In the genomic region with DNA sequence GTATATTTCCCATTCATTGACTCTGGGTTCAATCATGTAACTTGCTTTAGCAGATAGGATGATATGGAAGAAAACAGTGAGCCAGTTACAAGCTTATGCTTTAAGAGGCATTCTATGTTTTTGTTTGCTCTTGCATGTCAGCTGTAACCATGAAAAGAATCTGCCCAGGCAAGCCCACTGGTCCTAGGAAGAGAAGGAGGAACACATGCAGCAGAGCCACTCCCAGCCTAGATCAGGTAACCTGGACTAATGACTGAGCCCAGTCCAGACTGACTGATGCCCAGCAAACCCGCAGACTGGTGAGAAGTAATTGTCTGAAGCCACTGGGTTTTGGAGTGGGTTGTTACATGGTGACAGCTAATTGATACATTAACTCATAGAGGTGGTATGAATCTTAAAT, we compare ENCODE assay signal across 17 cellular contexts.
DNase-seq lines count a peak whose midpoint lies in the region; ATAC-seq and TF ChIP-seq lines count a peak whose summit lies in the region.
"Had no signal": no experiment of that assay in that cellular context is flagged by ENCODE, and none has a peak within 500 bp of the region (broad histone marks: within the 10 kb centered on the region; RNA-seq: fewer than 3 reads in every experiment).

No MANE protein-coding gene starts in this region.

- H3K4me3 ChIP-seq in stomach smooth muscle (ENCODE audit: low read length in 2 of 2) = no peak overlapping the region
- no peak overlapping the region for H3K4me3 ChIP-seq in MM.1S (ENCODE audit: low read length)
- H3K4me3 ChIP-seq: A549, lower lobe of right lung, MG63 had no signal

- no peak overlapping the region for H2AFZ ChIP-seq in MM.1S (ENCODE audit: low read length)

- H3K27me3 ChIP-seq in foreskin keratinocyte (no peaks in the 10 kb centered on the region), stomach smooth muscle (ENCODE audit: control insufficient read depth in 1 of 2, insufficient read depth in 2 of 2, low read length in 2 of 2) (peaks cover 0 to 4% of the 10 kb centered on the region in 2 donors), MM.1S (replicated peaks; ENCODE audit: insufficient read depth, low read length) (no peaks in the 10 kb centered on the region)
- H3K27me3 ChIP-seq: MG63, neutrophil had no signal

- H4K20me1 ChIP-seq in MM.1S (ENCODE audit: insufficient read depth, low read length) = no peaks in the 10 kb centered on the region

- H3K4me1 ChIP-seq in foreskin keratinocyte = peaks cover 38% of the 10 kb centered on the region
- H3K4me1 ChIP-seq in stomach smooth muscle (ENCODE audit: control insufficient read depth, insufficient read depth, low read length) = peaks cover 13% of the 10 kb centered on the region
- no peaks in the 10 kb centered on the region for H3K4me1 ChIP-seq in MM.1S (ENCODE audit: low read length)
- H3K4me1 ChIP-seq: lower lobe of right lung had no signal

- TF ChIP-seq CTCF in foreskin keratinocyte (conservative IDR thresholded peaks at IDR 0.05) = no peak
- no peak for TF ChIP-seq CTCF in MM.1S (IDR thresholded peaks at IDR 0.05; ENCODE audit: low read length)

- H3F3A ChIP-seq in MM.1S (ENCODE audit: insufficient read depth, low read length) = no peaks in the 10 kb centered on the region

- H3K9me3 ChIP-seq in stomach smooth muscle (ENCODE audit: control insufficient read depth in 2 of 2, low read length in 2 of 2) (peaks cover 0 to 5% of the 10 kb centered on the region in 2 donors), MM.1S (replicated peaks; ENCODE audit: insufficient read depth, low read length) (no peaks in the 10 kb centered on the region)
- H3K9me3 ChIP-seq: A549, lower lobe of right lung, MG63, neutrophil had no signal

- ATAC-seq in foreskin keratinocyte (peak; percentile 87), HG03460 (IDR thresholded peaks at IDR 0.05; ENCODE audit: unreplicated experiment) (no peak)
- ATAC-seq: A549, lower lobe of right lung had no signal

- no peaks in the 10 kb centered on the region for H3K79me2 ChIP-seq in MM.1S (ENCODE audit: low read length)

- no peaks in the 10 kb centered on the region for H3K36me3 ChIP-seq in stomach smooth muscle (ENCODE audit: control insufficient read depth in 2 of 2, insufficient read depth in 2 of 2, low read length in 2 of 2)
- no peaks in the 10 kb centered on the region for H3K36me3 ChIP-seq in MM.1S (replicated peaks; ENCODE audit: insufficient read depth, low read length)
- H3K36me3 ChIP-seq: lower lobe of right lung, MG63, neutrophil had no signal

- H3K27ac ChIP-seq in foreskin keratinocyte (peak overlapping the region; percentile 65), stomach smooth muscle (ENCODE audit: low read length) (peak overlapping the region; percentile 80), MM.1S (ENCODE audit: low read length) (no peak overlapping the region)
- H3K27ac ChIP-seq: lower lobe of right lung, neutrophil had no signal

- H3K9me2 ChIP-seq in MM.1S (replicated peaks; ENCODE audit: insufficient read depth, low read length) = no peaks in the 10 kb centered on the region

- H3K9ac ChIP-seq in stomach smooth muscle (ENCODE audit: low read length in 2 of 2) (no peak overlapping the region), MM.1S (ENCODE audit: low read length) (no peak overlapping the region)

- H3K4me2 ChIP-seq in MM.1S (ENCODE audit: low read depth, low read length) = no peak overlapping the region
- H3K4me2 ChIP-seq: A549 had no signal

- DNase-seq in NCI-H446 treated with DMSO at 0.1 percent for 48 hours (lab: John Stamatoyannopoulos, UW) (peak; percentile 21), NCI-H446 (lab: John Stamatoyannopoulos, UW) (no peak), NCI-H345 treated with DMSO at 0.1 percent for 48 hours (lab: John Stamatoyannopoulos, UW; ENCODE audit: unreplicated experiment) (peak; percentile 60), foreskin keratinocyte (peak; percentile 67 to 84), SHP77 treated with DMSO at 0.1 percent for 48 hours (lab: John Stamatoyannopoulos, UW) (no peak), MM.1S (no peak)
- DNase-seq: activated CD4-positive, alpha-beta T cell treated with anti-CD3 and anti-CD28 coated beads, Interleukin-2, amount 10 ng/mL, durations not matched to agents 24 days and 14 days; activated T-cell treated with anti-CD3 and anti-CD28 coated beads, Interleukin-2, amount 50 U/mL, for 24 hours; CD8-positive, alpha-beta memory T cell; H9; hypothalamus; lower lobe of right lung had no signal

Comparison
In these comparisons a context has a peak if more than half of its experiments do, and no peak if none do; other contexts are left out.
1. DNase-seq: peak in NCI-H446 treated with DMSO at 0.1 percent for 48 hours (single experiment), NCI-H345 treated with DMSO at 0.1 percent for 48 hours (single experiment) and foreskin keratinocyte (2 of 2); none in NCI-H446 (0 of 2), SHP77 treated with DMSO at 0.1 percent for 48 hours (single experiment) and MM.1S (single experiment).